27 cellular contexts compared by ENCODE assay signal in genomic region chr13:27194209-27194608, GRCh38. TPM values are rescaled to one million over a fixed set of nuclear protein-coding genes. Genes with fewer than 3 reads are reported as not detected.
DNase-seq lines count a peak whose midpoint lies in the region; ATAC-seq, FAIRE-seq and TF ChIP-seq lines count a peak whose summit lies in the region.
"Had no signal": no experiment of that assay in that cellular context is flagged by ENCODE, and none has a peak within 500 bp of the region (broad histone marks: within the 10 kb centered on the region; RNA-seq: fewer than 3 reads in every experiment).

No MANE protein-coding gene starts in this region.

- ATAC-seq in GM23338 (no peak), PC-3 (no peak), HG03108 (IDR thresholded peaks at IDR 0.05; ENCODE audit: unreplicated experiment) (no peak), GM18519 (IDR thresholded peaks at IDR 0.05; ENCODE audit: low FRiP score, unreplicated experiment) (no peak)
- ATAC-seq: activated naive CD8-positive, alpha-beta T cell treated with anti-CD3 and anti-CD28 coated beads, Interleukin-2, amount 50 U/mL, for 24 hours; left cardiac atrium; sciatic nerve; stimulated activated memory B cell treated with anti-CD40 and anti-IgM and Interleukin-4, amounts not matched to agents 10 μg/mL and 1 μg/mL and 100 μg/mL, for 72 hours; upper lobe of right lung had no signal

- no peaks in the 10 kb centered on the region for H3K9me3 ChIP-seq in PC-3 (ENCODE audit: low read length)
- no peaks in the 10 kb centered on the region for H3K9me3 ChIP-seq in endothelial cell of umbilical vein (replicated peaks; ENCODE audit: control insufficient read depth, insufficient read depth, low read length)
- H3K9me3 ChIP-seq in neuronal stem cell (replicated peaks in 1 of 2; ENCODE audit: control insufficient read depth in 2 of 2, insufficient read depth in 1 of 2, low read depth in 1 of 2, low read length in 2 of 2), result peaks cover 0 to 5% of the 10 kb centered on the region in 2 donors
- H3K9me3 ChIP-seq: upper lobe of right lung had no signal

- TF ChIP-seq CTCF in GM23338 (conservative IDR thresholded peaks at IDR 0.05; ENCODE audit: low read depth in 2 of 2), result no peak
- TF ChIP-seq CTCF in PC-3 (conservative IDR thresholded peaks at IDR 0.05; ENCODE audit: low read depth, low read length), result no peak
- no peak for TF ChIP-seq CTCF in endothelial cell of umbilical vein (IDR thresholded peaks at IDR 0.05; ENCODE audit: extremely low read depth in 1 of 2, insufficient read depth in 1 of 2, low read depth in 1 of 2, low read length in 2 of 2)

- CTCF ChIA-PET in PC-3 (lab: Charles Lee) (no interaction called here), endothelial cell of umbilical vein (lab: Charles Lee) (interaction anchor here (1.0 to 2.2 kb wide), 8 partner anchors 10 to 207 kb away, joined by 3 to 9 read pairs (median 6); partner anchors contain the start of gene RASL11A)

- TF ChIP-seq POLR2A in endothelial cell of umbilical vein (IDR thresholded peaks at IDR 0.05; ENCODE audit: low read depth, low read length), result no peak

- FAIRE-seq in endothelial cell of umbilical vein (lab: Jason Lieb, UNC), result no peak
- FAIRE-seq: GM18507 had no signal

- no peak overlapping the region for H3K14ac ChIP-seq in neuronal stem cell (ENCODE audit: low read length)

- H3K27me3 Mint-ChIP-seq in GM23338 (ENCODE audit: insufficient read depth, low read depth, poor library complexity), result peaks cover 2% of the 10 kb centered on the region
- H3K27me3 Mint-ChIP-seq: stimulated activated memory B cell treated with anti-CD40 and anti-IgM and Interleukin-4, amounts not matched to agents 10 μg/mL and 1 μg/mL and 100 μg/mL, for 72 hours had no signal

- H3K4ac ChIP-seq in neuronal stem cell (ENCODE audit: low read length), result no peak overlapping the region

- no peak overlapping the region for H3K4me3 Mint-ChIP-seq in GM23338
- H3K4me3 Mint-ChIP-seq: activated CD4-positive, alpha-beta T cell treated with anti-CD3 and anti-CD28 coated beads for 36 hours; activated naive CD8-positive, alpha-beta T cell treated with anti-CD3 and anti-CD28 coated beads, Interleukin-2, amount 50 U/mL, for 24 hours; CD14-positive monocyte; memory B cell; stimulated activated memory B cell treated with anti-CD40 and anti-IgM and Interleukin-4, amounts not matched to agents 10 μg/mL and 1 μg/mL and 100 μg/mL, for 72 hours had no signal

- POLR2A ChIA-PET in PC-3 (lab: Charles Lee; ENCODE audit: unreplicated experiment), result interaction anchor here (0.7 kb wide), 1 partner anchor 11 kb away, joined by 5 read pairs; no protein-coding TSS in a partner anchor
- POLR2A ChIA-PET in endothelial cell of umbilical vein (lab: Charles Lee), result interaction anchor here (1.1 to 2.3 kb wide), 4 partner anchors 10 to 63 kb away, joined by 4 to 6 read pairs (median 4); no protein-coding TSS in a partner anchor

- H3K23ac ChIP-seq in neuronal stem cell (ENCODE audit: low read depth, low read length, poor library complexity), result no peak overlapping the region

- no peak overlapping the region for H2BK120ac ChIP-seq in neuronal stem cell (ENCODE audit: low read depth, low read length)

- H3K18ac ChIP-seq in neuronal stem cell (ENCODE audit: low read length), result peak overlapping the region; percentile 31

- H2BK5ac ChIP-seq in neuronal stem cell (ENCODE audit: low read length), result no peak overlapping the region

- H3F3A ChIP-seq in GM23338 (replicated peaks; ENCODE audit: low read depth) (no peaks in the 10 kb centered on the region), PC-3 (ENCODE audit: low read length, unreplicated experiment) (peaks cover 5% of the 10 kb centered on the region)

- WGBS in neuronal stem cell (ENCODE audit: extremely low coverage in 2 of 2, insufficient read length in 2 of 2, insufficient replicate concordance in 1 of 2), 2 donors, result no CpG with 5 or more reads among the region's 3 CpGs

- H3K79me2 ChIP-seq in GM23338 (replicated peaks; ENCODE audit: insufficient read depth) (no peaks in the 10 kb centered on the region), PC-3 (ENCODE audit: low read length) (no peaks in the 10 kb centered on the region), endothelial cell of umbilical vein (ENCODE audit: control insufficient read depth, insufficient read depth, low read length) (no peaks in the 10 kb centered on the region)

- H3K9ac ChIP-seq in PC-3 (ENCODE audit: low read length), result peak overlapping the region; percentile 48; the same call in 1 of the 2 replicates
- H3K9ac ChIP-seq in endothelial cell of umbilical vein (replicated peaks; ENCODE audit: extremely low read depth, insufficient read depth, low read length), result peak overlapping the region; percentile 69
- H3K9ac ChIP-seq in neuronal stem cell (ENCODE audit: low read depth, low read length, poor library complexity), result no peak overlapping the region

- no peak overlapping the region for H2BK15ac ChIP-seq in neuronal stem cell (ENCODE audit: low read length)

- intact Hi-C loops in PC-3 (cut with micrococcal nuclease), result no loop called here
- intact Hi-C loops in endothelial cell of umbilical vein (cut with micrococcal nuclease), result no loop called here

- H3K4me3 ChIP-seq in GM23338, result no peak overlapping the region
- no peak overlapping the region for H3K4me3 ChIP-seq in PC-3 (ENCODE audit: low read length)
- H3K4me3 ChIP-seq in endothelial cell of umbilical vein (replicated peaks in 1 of 3; ENCODE audit: insufficient read depth in 1 of 3, low read depth in 1 of 3, low read length in 3 of 3), result no peak overlapping the region
- no peak overlapping the region for H3K4me3 ChIP-seq in neuronal stem cell (ENCODE audit: low read length in 2 of 2)
- H3K4me3 ChIP-seq: heart left ventricle, SK-N-MC, upper lobe of right lung had no signal

- H4K8ac ChIP-seq in neuronal stem cell (ENCODE audit: low read depth, low read length), result no peak overlapping the region

- H3K9me2 ChIP-seq in GM23338 (ENCODE audit: insufficient read depth) (no peaks in the 10 kb centered on the region), PC-3 (replicated peaks; ENCODE audit: low read length) (no peaks in the 10 kb centered on the region)

- H3K4me1 Mint-ChIP-seq in GM23338, result peaks cover 20% of the 10 kb centered on the region
- H3K4me1 Mint-ChIP-seq: CD14-positive monocyte had no signal

- H3K27ac ChIP-seq in GM23338 (ENCODE audit: low read depth) (no peak overlapping the region), PC-3 (ENCODE audit: low read length) (peak overlapping the region; percentile 83), endothelial cell of umbilical vein (ENCODE audit: insufficient read depth, low read depth, low read length) (peak overlapping the region; percentile 94), neuronal stem cell (replicated peaks; ENCODE audit: low read length) (no peak overlapping the region)
- H3K27ac ChIP-seq: RWPE1, SK-N-MC, upper lobe of right lung had no signal

- H3K27ac Mint-ChIP-seq in GM23338, result no peak overlapping the region
- H3K27ac Mint-ChIP-seq: activated CD4-positive, alpha-beta T cell treated with anti-CD3 and anti-CD28 coated beads for 36 hours; memory B cell; progenitor cell of endocrine pancreas; stimulated activated memory B cell treated with anti-CD40 and anti-IgM and Interleukin-4, amounts not matched to agents 10 μg/mL and 1 μg/mL and 100 μg/mL, for 72 hours had no signal

- H3K4me1 ChIP-seq in GM23338 (ENCODE audit: insufficient read depth) (peaks cover 10% of the 10 kb centered on the region; the same call in 1 of the 2 replicates), PC-3 (ENCODE audit: insufficient read depth, low read length) (peaks cover 26% of the 10 kb centered on the region), endothelial cell of umbilical vein (ENCODE audit: control insufficient read depth, extremely low read depth, insufficient read depth, low read length) (peaks cover 25% of the 10 kb centered on the region), neuronal stem cell (ENCODE audit: control insufficient read depth in 2 of 2, insufficient read depth in 1 of 2, low read depth in 1 of 2, low read length in 2 of 2) (peaks cover 6 to 7% of the 10 kb centered on the region in 2 donors)
- H3K4me1 ChIP-seq: upper lobe of right lung had no signal

- H4K20me1 ChIP-seq in GM23338 (replicated peaks; ENCODE audit: insufficient read depth), result no peaks in the 10 kb centered on the region
- H4K20me1 ChIP-seq in PC-3 (ENCODE audit: low read length), result no peaks in the 10 kb centered on the region
- H4K20me1 ChIP-seq in endothelial cell of umbilical vein (replicated peaks; ENCODE audit: control insufficient read depth, extremely low read depth, insufficient read depth, low read length), result no peaks in the 10 kb centered on the region

- H2AK5ac ChIP-seq in neuronal stem cell (ENCODE audit: low read depth, low read length), result no peak overlapping the region

- H3K27me3 ChIP-seq in GM23338 (ENCODE audit: insufficient read depth) (no peaks in the 10 kb centered on the region), PC-3 (ENCODE audit: low read length) (no peaks in the 10 kb centered on the region), endothelial cell of umbilical vein (ENCODE audit: control insufficient read depth in 2 of 2, insufficient read depth in 2 of 2, low read length in 2 of 2) (no peaks in the 10 kb centered on the region), neuronal stem cell (ENCODE audit: control insufficient read depth in 3 of 3, insufficient read depth in 3 of 3, low read depth in 1 of 3, low read length in 3 of 3) (no peaks in the 10 kb centered on the region)
- H3K27me3 ChIP-seq: heart left ventricle, upper lobe of right lung had no signal

- H2AFZ ChIP-seq in GM23338 (peak overlapping the region; percentile 86), PC-3 (ENCODE audit: low read length) (peak overlapping the region; percentile 51; the same call in 1 of the 2 replicates), endothelial cell of umbilical vein (ENCODE audit: low read depth, low read length) (peak overlapping the region; percentile 50), neuronal stem cell (ENCODE audit: low read length) (no peak overlapping the region)

- H3K79me1 ChIP-seq in neuronal stem cell (ENCODE audit: low read depth, low read length), result no peaks in the 10 kb centered on the region

- DNase-seq in GM23338 (ENCODE audit: low spot score) (no peak), PC-3 (peak; percentile 17), endothelial cell of umbilical vein (ENCODE audit: low read depth, low spot score) (no peak), neuronal stem cell (ENCODE audit: low spot score) (no peak), dermis blood vessel endothelial cell (no peak)
- DNase-seq: activated CD4-positive, alpha-beta T cell treated with anti-CD3 and anti-CD28 coated beads for 36 hours; activated naive CD8-positive, alpha-beta T cell treated with anti-CD3 and anti-CD28 coated beads, Interleukin-2, amount 50 U/mL, for 24 hours; DMS79 treated with DMSO at 0.1 percent for 48 hours; heart left ventricle; KG1; left cardiac atrium; NCI-H1417 treated with DMSO at 0.1 percent for 48 hours; NCI-H2081; NCI-H226; stimulated activated CD4-positive, alpha-beta T cell treated with anti-CD3 and anti-CD28 coated beads, Interleukin-4, amount 100 ng/mL, for 24 hours; substantia nigra; upper lobe of right lung had no signal

- no peak overlapping the region for H2BK12ac ChIP-seq in neuronal stem cell (ENCODE audit: low read length)

- no peaks in the 10 kb centered on the region; the same call in 2 of the 3 replicates for H3K9me3 Mint-ChIP-seq in GM23338

- H4K91ac ChIP-seq in neuronal stem cell (ENCODE audit: low read depth, low read length, poor library complexity), result no peak overlapping the region

- BruUV-seq in PC-3 (replicated peaks; lab: Mats Ljungman, UMichigan) (no TSS peak), endothelial cell of umbilical vein (replicated peaks; lab: Mats Ljungman, UMichigan) (no TSS peak)

- dilution Hi-C loops in endothelial cell of umbilical vein (cut with MboI; ENCODE audit: extremely low pct_ligation_motif_present, low sequenced_read_pairs), result no loop called here

- H3K4me2 ChIP-seq in GM23338 (no peak overlapping the region), PC-3 (ENCODE audit: low read length) (peak overlapping the region; percentile 75; the same call in 1 of the 2 replicates), endothelial cell of umbilical vein (ENCODE audit: insufficient read depth, low read length) (peak overlapping the region; percentile 60), neuronal stem cell (ENCODE audit: insufficient read depth, low read length, poor library complexity, severe bottlenecking) (no peak overlapping the region)

- H3K36me3 ChIP-seq in GM23338 (ENCODE audit: insufficient read depth) (no peaks in the 10 kb centered on the region), PC-3 (ENCODE audit: low read depth, low read length) (no peaks in the 10 kb centered on the region), endothelial cell of umbilical vein (ENCODE audit: control insufficient read depth in 2 of 2, extremely low read depth in 1 of 2, insufficient read depth in 2 of 2, low read length in 2 of 2) (no peaks in the 10 kb centered on the region), neuronal stem cell (replicated peaks in 1 of 2; ENCODE audit: control insufficient read depth in 2 of 2, insufficient read depth in 2 of 2, low read length in 2 of 2) (no peaks in the 10 kb centered on the region)
- H3K36me3 ChIP-seq: heart left ventricle, upper lobe of right lung had no signal

- no peaks in the 10 kb centered on the region for H3K36me3 Mint-ChIP-seq in GM23338 (ENCODE audit: low read depth)
- H3K36me3 Mint-ChIP-seq: CD14-positive monocyte; memory B cell; stimulated activated memory B cell treated with anti-CD40 and anti-IgM and Interleukin-4, amounts not matched to agents 10 μg/mL and 1 μg/mL and 100 μg/mL, for 72 hours had no signal

- no peaks in the 10 kb centered on the region for H3K9me1 ChIP-seq in endothelial cell of umbilical vein (replicated peaks; ENCODE audit: control insufficient read depth, extremely low read depth, insufficient read depth, low read length)

RNA-seq across cellular contexts. Expression of gene USP12, which starts 22.6 kb away (rescaled TPM):
- 32.5 and 39.3 TPM in 2 replicates for total RNA-seq in GM23338 (2014; rRNA removed; shearing (Covaris generic))
- polyA plus RNA-seq in GM23338 (2016; fragmentation: Nextera tagmentation; extraction: Ambion mirVana), result 16.9 and 18.4 TPM in 2 replicates
- 24.2 and 28.7 TPM in 2 replicates for total RNA-seq in PC-3 (2014; rRNA removed)
- total RNA-seq in endothelial cell of umbilical vein, result 31.5 and 33.4 TPM in 2 replicates
- polyA plus RNA-seq in endothelial cell of umbilical vein, result 3.4 and 6.2 TPM in 2 replicates
- 9.1 and 9.2 TPM in 2 replicates for polyA plus RNA-seq in endothelial cell of umbilical vein (2011; cell fraction: cytosol; rRNA removed)
- polyA plus RNA-seq in endothelial cell of umbilical vein (2011; cell fraction: nucleus; rRNA removed), result 10.0 and 13.8 TPM in 2 replicates
- 20.2 and 37.7 TPM in 2 replicates for polyA plus RNA-seq in endothelial cell of umbilical vein (2012)
- polyA minus RNA-seq in endothelial cell of umbilical vein, result 11.1 and 12.3 TPM in 2 replicates
- polyA minus RNA-seq in endothelial cell of umbilical vein (2011; cell fraction: cytosol; rRNA and poly(A)+ RNA removed), result 7.7 TPM
- 20.1 and 23.9 TPM in 2 replicates for polyA minus RNA-seq in endothelial cell of umbilical vein (2011; cell fraction: nucleus; rRNA and poly(A)+ RNA removed)
- polyA plus RNA-seq in neuronal stem cell (2013, experiment 1 of 2), result 10.1 TPM
- 10.0 TPM for polyA plus RNA-seq in neuronal stem cell (2013, experiment 2 of 2)
- 32.3 and 39.7 TPM in 2 replicates for total RNA-seq in dermis blood vessel endothelial cell

RNA-seq across cellular contexts. Expression of gene RPL21, which starts 57.1 kb away (rescaled TPM):
- 1,037 and 1,529 TPM in 2 replicates for total RNA-seq in GM23338 (2014; rRNA removed; shearing (Covaris generic))
- polyA plus RNA-seq in GM23338 (2016; fragmentation: Nextera tagmentation; extraction: Ambion mirVana), result 1,343 and 1,538 TPM in 2 replicates
- total RNA-seq in PC-3 (2014; rRNA removed), result 380 and 552 TPM in 2 replicates
- total RNA-seq in endothelial cell of umbilical vein, result 871 and 890 TPM in 2 replicates
- 310 and 585 TPM in 2 replicates for polyA plus RNA-seq in endothelial cell of umbilical vein
- 907 and 1,246 TPM in 2 replicates for polyA plus RNA-seq in endothelial cell of umbilical vein (2011; cell fraction: cytosol; rRNA removed)
- 296 and 362 TPM in 2 replicates for polyA plus RNA-seq in endothelial cell of umbilical vein (2011; cell fraction: nucleus; rRNA removed)
- polyA plus RNA-seq in endothelial cell of umbilical vein (2012), result 1,750 and 1,844 TPM in 2 replicates
- polyA minus RNA-seq in endothelial cell of umbilical vein, result 104 TPM in 2 replicates
- polyA minus RNA-seq in endothelial cell of umbilical vein (2011; cell fraction: cytosol; rRNA and poly(A)+ RNA removed), result 222 TPM
- 122 and 134 TPM in 2 replicates for polyA minus RNA-seq in endothelial cell of umbilical vein (2011; cell fraction: nucleus; rRNA and poly(A)+ RNA removed)
- polyA plus RNA-seq in neuronal stem cell (2013, experiment 1 of 2), result 3,903 TPM
- polyA plus RNA-seq in neuronal stem cell (2013, experiment 2 of 2), result 3,989 TPM
- 435 and 648 TPM in 2 replicates for total RNA-seq in dermis blood vessel endothelial cell

Comparison
In these comparisons a context has a peak if more than half of its experiments do, and no peak if none do; other contexts are left out.
1. H3K27ac ChIP-seq: peak in PC-3 (single experiment) and endothelial cell of umbilical vein (single experiment); none in GM23338 (single experiment) and neuronal stem cell (single experiment).
2. H3K4me2 ChIP-seq: peak in PC-3 (single experiment) and endothelial cell of umbilical vein (single experiment); none in GM23338 (single experiment) and neuronal stem cell (single experiment).